In genomic region chr15:81274932-81275341, GRCh38 we compare ENCODE assay signal across 8 cellular contexts. TPM values are rescaled to one million over a fixed set of nuclear protein-coding genes. Genes with fewer than 3 reads are reported as not detected.
DNase-seq lines count a peak whose midpoint lies in the region; ATAC-seq and TF ChIP-seq lines count a peak whose summit lies in the region.

No MANE protein-coding gene starts in this region.

- 14 to 19% methylated on average over 9 of the region's 9 CpGs for WGBS in lung, 2 donors

- H3K36me3 ChIP-seq in lung (ENCODE audit: control insufficient read depth in 2 of 2, insufficient read depth in 2 of 2, low read length in 2 of 2), result peaks cover 0 to 4% of the 10 kb centered on the region in 2 donors

- H3K27me3 ChIP-seq in dorsolateral prefrontal cortex (no peaks in the 10 kb centered on the region), lung (ENCODE audit: control insufficient read depth, insufficient read depth) (no peaks in the 10 kb centered on the region)

- H3K27ac ChIP-seq in dorsolateral prefrontal cortex (peak overlapping the region in 6 of 59 donors; percentile 3 to 46 (median 30)), lung (ENCODE audit: low read depth in 1 of 2, low read length in 1 of 2) (peak overlapping the region in 1 of 2 donors; percentile 5)

- H3K9me3 ChIP-seq in lung (ENCODE audit: control insufficient read depth in 2 of 2, insufficient read depth in 1 of 2, low read length in 1 of 2), result no peaks in the 10 kb centered on the region

- peak; percentile 82 for ATAC-seq in GM19023 (IDR thresholded peaks at IDR 0.05; ENCODE audit: unreplicated experiment)
- ATAC-seq in HG03342 (IDR thresholded peaks at IDR 0.05; ENCODE audit: unreplicated experiment), result peak; percentile 77
- peak; percentile 88 for ATAC-seq in lung (ENCODE audit: insufficient read depth, low FRiP score)

- H3K4me3 ChIP-seq in dorsolateral prefrontal cortex (no peak overlapping the region), lung (no peak overlapping the region)

- intact Hi-C loops in dorsolateral prefrontal cortex (cut with DNase I), result loop anchor here (2.0 to 10.0 kb wide), 5 partner anchors 60 to 200 kb away; no protein-coding TSS in a partner anchor

- peak; percentile 62 to 92 (median 82) for TF ChIP-seq CTCF in dorsolateral prefrontal cortex (IDR thresholded peaks at IDR 0.05 in 54 of 56, conservative IDR thresholded peaks at IDR 0.05 in 2 of 56; ENCODE audit: low read depth in 1 of 56, partially characterized antibody in 56 of 56)
- peak; percentile 97 for TF ChIP-seq CTCF in lung (IDR thresholded peaks at IDR 0.05; ENCODE audit: control extremely low read depth, extremely low read depth)

- DNase-seq in AML-193 (lab: John Stamatoyannopoulos, UW) (peak; percentile 84), NCI-H526 (lab: John Stamatoyannopoulos, UW) (peak; percentile 54 to 78), dorsolateral prefrontal cortex (peak; percentile 49 to 85 (median 70)), lung (ENCODE audit: low spot score) (peak; percentile 75)
- peak; percentile 68 for DNase-seq in activated CD4-positive, alpha-beta T cell treated with anti-CD3 and anti-CD28 coated beads, Interleukin-2, amount 50 U/mL, for 1 hour
- DNase-seq in stimulated activated CD8-positive, alpha-beta memory T cell treated with anti-CD3 and anti-CD28 coated beads, Interleukin-15, amount 100 ng/mL, for 1 hour (ENCODE audit: low read depth), result peak; percentile 69

- peaks cover 0 to 2% of the 10 kb centered on the region in 2 donors for H3K4me1 ChIP-seq in lung (ENCODE audit: control insufficient read depth in 2 of 2, insufficient read depth in 2 of 2, low read length in 2 of 2)

RNA-seq across cellular contexts. Expression of gene STARD5, which starts 49.0 kb away (rescaled TPM):
- 10 to 100 TPM in 53 of 120 experiments, 1 to 10 TPM in 67; 4.8 to 16.1 (median 9.5) TPM for total RNA-seq in dorsolateral prefrontal cortex
- 1 to 10 TPM; 4.5 to 7.0 TPM for total RNA-seq in lung
- polyA plus RNA-seq in lung, result 1 to 10 TPM; 2.9 to 5.4 TPM
